8 cellular contexts compared by ENCODE assay signal in genomic region chr6:2840794-2841061, GRCh38. TPM values are rescaled to one million over a fixed set of nuclear protein-coding genes. Genes with fewer than 3 reads are reported as not detected.
DNase-seq lines count a peak whose midpoint lies in the region; ATAC-seq and TF ChIP-seq lines count a peak whose summit lies in the region.

No MANE protein-coding gene starts in this region.

- H3K9me3 ChIP-seq in BLaER1 (peaks cover 3% of the 10 kb centered on the region; the same call in 1 of the 2 replicates), Panc1 (ENCODE audit: control insufficient read depth, insufficient read depth, low read depth, low read length) (no peaks in the 10 kb centered on the region), neutrophil (no peaks in the 10 kb centered on the region)

- H3K27me3 ChIP-seq in BLaER1: peaks cover 62% of the 10 kb centered on the region
- H3K27me3 ChIP-seq in Panc1 (ENCODE audit: control insufficient read depth, insufficient read depth, low read length): no peaks in the 10 kb centered on the region
- H3K27me3 ChIP-seq in neutrophil: no peaks in the 10 kb centered on the region

- CTCF ChIA-PET in Panc1 (lab: Charles Lee): no interaction called here

- peaks cover 17% of the 10 kb centered on the region for H4K20me1 ChIP-seq in BLaER1

- H3K27ac ChIP-seq in BLaER1 (0 out of 2 replicates have a peak overlapping the region, but pooled peaks have one; percentile 33), Panc1 (ENCODE audit: low read length) (peak overlapping the region; percentile 87), neutrophil (peak overlapping the region; percentile 96)

- H3K4me3 ChIP-seq in BLaER1: peak overlapping the region; percentile 65
- H3K4me3 ChIP-seq in Panc1 (ENCODE audit: low read depth in 2 of 2, low read length in 2 of 2): peak overlapping the region; percentile 49 to 75
- peak overlapping the region; percentile 31 for H3K4me3 ChIP-seq in epithelial cell of esophagus (ENCODE audit: low read length)
- peak overlapping the region; percentile 74 to 84 for H3K4me3 ChIP-seq in neutrophil (ENCODE audit: low read depth in 1 of 2, low read length in 1 of 2)

- H3K36me3 ChIP-seq in BLaER1 (peaks cover 7% of the 10 kb centered on the region; the same call in 1 of the 2 replicates), Panc1 (ENCODE audit: control insufficient read depth, insufficient read depth, low read length) (peaks cover 7% of the 10 kb centered on the region; the same call in 1 of the 2 replicates), neutrophil (peaks cover 46% of the 10 kb centered on the region)

- peaks cover 31% of the 10 kb centered on the region for H3K4me1 ChIP-seq in BLaER1
- peaks cover 50% of the 10 kb centered on the region for H3K4me1 ChIP-seq in Panc1 (ENCODE audit: control insufficient read depth, insufficient read depth, low read length)
- peaks cover 69 to 71% of the 10 kb centered on the region in 2 experiments for H3K4me1 ChIP-seq in neutrophil (ENCODE audit: control insufficient read depth in 1 of 2, insufficient read depth in 1 of 2, low read depth in 1 of 2, low read length in 1 of 2)

- in situ Hi-C loops in Panc1 (cut with HindIII; ENCODE audit: low pct_unique_long_range_greater_than_20kb, low sequenced_read_pairs): no loop called here

- TF ChIP-seq CTCF in Panc1 (IDR thresholded peaks at IDR 0.05) (no peak), epithelial cell of esophagus (IDR thresholded peaks at IDR 0.05; ENCODE audit: insufficient read depth, low read depth, low read length, missing control alignments) (no peak), neutrophil (IDR thresholded peaks at IDR 0.05) (no peak)

- intact Hi-C loops in Panc1 (cut with micrococcal nuclease; ENCODE audit: unreplicated experiment): loop anchor here (2.0 kb wide), 1 partner anchor 50 kb away; no protein-coding TSS in a partner anchor

- no peak; the same call in 1 of the 2 replicates for ATAC-seq in Panc1

- peak overlapping the region; percentile 81 for H3K4me2 ChIP-seq in BLaER1

- POLR2A ChIA-PET in Panc1 (lab: Charles Lee): interaction anchor here (0.6 to 0.7 kb wide), 2 partner anchors 14 to 29 kb away, joined by 3 to 4 read pairs; no protein-coding TSS in a partner anchor

- H3K9ac ChIP-seq in BLaER1: peak overlapping the region; percentile 51; the same call in 1 of the 2 replicates

- no TSS peak for BruUV-seq in Panc1 (replicated peaks; lab: Mats Ljungman, UMichigan)

- DNase-seq in Panc1 (ENCODE audit: low read depth, low spot score): no peak
- DNase-seq in epithelial cell of esophagus (ENCODE audit: low read depth): no peak
- DNase-seq in activated CD4-positive, CD25-positive, alpha-beta regulatory T cell treated with anti-CD3 and anti-CD28 coated beads, Interleukin-2, amount 50 U/mL, for 72 hours: no peak
- DNase-seq in anterior cingulate cortex (lab: John Stamatoyannopoulos, UW): no peak
- no peak for DNase-seq in cerebellum (ENCODE audit: low spot score)
- DNase-seq in NCI-H2227 treated with DMSO at 0.1 percent for 48 hours (lab: John Stamatoyannopoulos, UW): no peak

RNA-seq across cellular contexts. Expression of gene SERPINB1, which starts 0.9 kb away (rescaled TPM):
- total RNA-seq in Panc1 (2021; ENCODE audit: unreplicated experiment): 40.8 TPM
- polyA plus RNA-seq in Panc1 (2012; ENCODE audit: insufficient read length): 33.9 TPM
- 2.9 TPM for total RNA-seq in cerebellum

Comparison
In these comparisons a context has a peak if more than half of its experiments do, and no peak if none do; other contexts are left out.
1. H3K27ac ChIP-seq: peak in every context shown above with its lines; median percentile 96 in neutrophil; 87 in Panc1; 33 in BLaER1.
2. RNA of gene SERPINB1, which starts 0.9 kb away (total RNA-seq): 40.8 TPM in Panc1 (single experiment); 2.9 TPM in cerebellum (single experiment); every median in the first group is over 10 times any median in the second.
3. Peak in every context shown above with its lines, with median percentiles within 50 percentile points of each other: H3K4me3 ChIP-seq.